1 cellular context compared by ENCODE assay signal in genomic region chr17:28957992-28958355, GRCh38.
TF ChIP-seq lines count a peak whose summit lies in the region.

No MANE protein-coding gene starts in this region.

TF ChIP-seq in H1, 55 proteins besides CTCF, POLR2A, EP300 and RAD21:
- TF ChIP-seq ASH2L (IDR thresholded peaks at IDR 0.05; ENCODE audit: low read length) (no peak), KDM1A (IDR thresholded peaks at IDR 0.05; ENCODE audit: borderline replicate concordance, low read length) (no peak), POLR2AphosphoS5 (IDR thresholded peaks at IDR 0.05; ENCODE audit: low read depth, low read length) (no peak), BRCA1 (IDR thresholded peaks at IDR 0.05; ENCODE audit: low read depth, low read length) (no peak), HDAC6 (IDR thresholded peaks at IDR 0.05; ENCODE audit: low read depth, low read length) (no peak), JUND (IDR thresholded peaks at IDR 0.05; ENCODE audit: low read length) (no peak), CBX5 (IDR thresholded peaks at IDR 0.05; ENCODE audit: low read depth, low read length) (no peak)
